12 cellular contexts compared by ENCODE assay signal in genomic region chr15:51869074-51869425, GRCh38. TPM values are rescaled to one million over a fixed set of nuclear protein-coding genes. Genes with fewer than 3 reads are reported as not detected.
DNase-seq lines count a peak whose midpoint lies in the region; ATAC-seq and TF ChIP-seq lines count a peak whose summit lies in the region.
"Had no signal": no experiment of that assay in that cellular context is flagged by ENCODE, and none has a peak within 500 bp of the region (broad histone marks: within the 10 kb centered on the region; RNA-seq: fewer than 3 reads in every experiment).

No MANE protein-coding gene starts in this region.

- POLR2A ChIA-PET in RWPE1 (lab: Yijun Ruan, JAX; ENCODE audit: low non-redundant PET), result no interaction called here

- CTCF ChIA-PET in RWPE1 (lab: Yijun Ruan, JAX), result no interaction called here

- TF ChIP-seq CTCF in RWPE1 (conservative IDR thresholded peaks at IDR 0.05; ENCODE audit: low read depth), result no peak
- no peak for TF ChIP-seq CTCF in epithelial cell of esophagus (IDR thresholded peaks at IDR 0.05; ENCODE audit: insufficient read depth, low read depth, low read length, missing control alignments)

- in situ Hi-C loops in G401 (cut with HindIII; ENCODE audit: low sequenced_read_pairs), result no loop called here

- ATAC-seq in HG02885 (IDR thresholded peaks at IDR 0.05; ENCODE audit: poor library complexity, unreplicated experiment) (no peak), GM21423 (IDR thresholded peaks at IDR 0.05; ENCODE audit: unreplicated experiment) (no peak)

- no peak overlapping the region for H3K4me3 ChIP-seq in epithelial cell of esophagus (ENCODE audit: low read length)
- H3K4me3 ChIP-seq: SK-N-MC had no signal

- DNase-seq in G401 (ENCODE audit: low spot score) (peak; percentile 31), RWPE1 (ENCODE audit: low spot score) (peak; percentile 48), epithelial cell of esophagus (ENCODE audit: low read depth) (peak; percentile 83), renal cortical epithelial cell (ENCODE audit: low read depth) (peak; percentile 76), NCI-H510A treated with DMSO at 0.1 percent for 48 hours (lab: John Stamatoyannopoulos, UW) (no peak)
- DNase-seq in activated CD8-positive, alpha-beta memory T cell treated with anti-CD3 and anti-CD28 coated beads for 24 hours, result no peak
- DNase-seq: activated T-cell treated with anti-CD3 and anti-CD28 coated beads for 4 hours, caudate nucleus, NCI-H2081 treated with DMSO at 0.1 percent for 48 hours had no signal

- H3K27ac ChIP-seq in RWPE1, result peak overlapping the region; percentile 81
- H3K27ac ChIP-seq: SK-N-MC had no signal

RNA-seq across cellular contexts. Expression of gene TMOD3, which starts 39.6 kb away (rescaled TPM):
- total RNA-seq in G401 (2014; rRNA removed; shearing (Covaris generic)), result 20.4 and 28.8 TPM in 2 replicates
- total RNA-seq in renal cortical epithelial cell, result 71.9 and 106 TPM in 2 replicates

Comparison
In these comparisons a context has a peak if more than half of its experiments do, and no peak if none do; other contexts are left out.
1. DNase-seq: peak in G401 (single experiment), RWPE1 (single experiment), epithelial cell of esophagus (single experiment) and renal cortical epithelial cell (single experiment); none in activated CD8-positive, alpha-beta memory T cell treated with anti-CD3 and anti-CD28 coated beads for 24 hours (single experiment) and NCI-H510A treated with DMSO at 0.1 percent for 48 hours (single experiment).